In genomic region chr22:18156878-18157713, GRCh38 we compare ENCODE assay signal across 8 cellular contexts. TPM values are rescaled to one million over a fixed set of nuclear protein-coding genes. Genes with fewer than 3 reads are reported as not detected.
A peak's percentile ranks its signal among the peaks of the same experiment; 100 is the strongest.
DNase-seq lines count a peak whose midpoint lies in the region; ATAC-seq and TF ChIP-seq lines count a peak whose summit lies in the region.

No MANE protein-coding gene starts in this region.

- no peaks in the 10 kb centered on the region for H3K9me3 Mint-ChIP-seq in activated CD8-positive, alpha-beta memory T cell treated with anti-CD3 and anti-CD28 coated beads, Interleukin-2, amount 10 ng/mL, durations not matched to agents 7 days and 5 days (ENCODE audit: low read depth)

- H3K4me1 Mint-ChIP-seq in activated CD8-positive, alpha-beta memory T cell treated with anti-CD3 and anti-CD28 coated beads, Interleukin-2, amount 10 ng/mL, durations not matched to agents 7 days and 5 days = peaks cover 36% of the 10 kb centered on the region

- no peak for ATAC-seq in activated CD8-positive, alpha-beta memory T cell treated with anti-CD3 and anti-CD28 coated beads, Interleukin-2, amount 10 ng/mL, durations not matched to agents 7 days and 5 days
- ATAC-seq in lower lobe of right lung = peak; percentile 74 to 78
- ATAC-seq in GM21717 (IDR thresholded peaks at IDR 0.05; ENCODE audit: unreplicated experiment) = no peak

- H3K36me3 Mint-ChIP-seq in activated CD8-positive, alpha-beta memory T cell treated with anti-CD3 and anti-CD28 coated beads, Interleukin-2, amount 10 ng/mL, durations not matched to agents 7 days and 5 days = peaks cover 60% of the 10 kb centered on the region

- DNase-seq in activated CD8-positive, alpha-beta memory T cell treated with anti-CD3 and anti-CD28 coated beads for 24 hours = peak; percentile 69
- no peak for DNase-seq in activated CD8-positive, alpha-beta memory T cell treated with anti-CD3 and anti-CD28 coated beads, Interleukin-2, amount 10 ng/mL, durations not matched to agents 7 days and 5 days
- DNase-seq in NCI-H2029 (lab: John Stamatoyannopoulos, UW) (peak; percentile 59), ecto neural progenitor cell (ENCODE audit: low spot score) (peak; percentile 85), lower lobe of right lung (no peak)
- peak; percentile 15 for DNase-seq in stimulated activated CD8-positive, alpha-beta memory T cell treated with anti-CD3 and anti-CD28 coated beads, Interleukin-4, amount 100 ng/mL, for 24 hours (ENCODE audit: low read depth)

- no peaks in the 10 kb centered on the region for H3K9me3 ChIP-seq in lower lobe of right lung

- H3K27ac Mint-ChIP-seq in activated CD8-positive, alpha-beta memory T cell treated with anti-CD3 and anti-CD28 coated beads, Interleukin-2, amount 10 ng/mL, durations not matched to agents 7 days and 5 days = no peak overlapping the region

- no peaks in the 10 kb centered on the region for H3K27me3 Mint-ChIP-seq in activated CD8-positive, alpha-beta memory T cell treated with anti-CD3 and anti-CD28 coated beads, Interleukin-2, amount 10 ng/mL, durations not matched to agents 7 days and 5 days

- intact Hi-C loops in lower lobe of right lung (cut with DNase I) = no loop called here

- no peaks in the 10 kb centered on the region for H3K4me1 ChIP-seq in lower lobe of right lung

- TF ChIP-seq CTCF in VCaP (conservative IDR thresholded peaks at IDR 0.05) (peak; percentile 88), lower lobe of right lung (IDR thresholded peaks at IDR 0.05) (peak; percentile 54)

- H3K27me3 ChIP-seq in lower lobe of right lung (ENCODE audit: low read depth) = no peaks in the 10 kb centered on the region

- CTCF ChIA-PET in activated CD8-positive, alpha-beta memory T cell treated with anti-CD3 and anti-CD28 coated beads, Interleukin-2, amount 10 ng/mL, durations not matched to agents 7 days and 5 days (lab: Charles Lee) = no interaction called here

- no peak overlapping the region for H3K4me3 Mint-ChIP-seq in activated CD8-positive, alpha-beta memory T cell treated with anti-CD3 and anti-CD28 coated beads, Interleukin-2, amount 10 ng/mL, durations not matched to agents 7 days and 5 days

- no peak overlapping the region for H3K4me3 ChIP-seq in lower lobe of right lung

- H3K27ac ChIP-seq in VCaP = no peak overlapping the region
- H3K27ac ChIP-seq in lower lobe of right lung = no peak overlapping the region

- H3K36me3 ChIP-seq in lower lobe of right lung = peaks cover 10% of the 10 kb centered on the region

RNA-seq across cellular contexts. Expression of gene USP18, which starts 7.1 kb away (rescaled TPM):
- total RNA-seq in activated CD8-positive, alpha-beta memory T cell treated with anti-CD3 and anti-CD28 coated beads, Interleukin-2, amount 10 ng/mL, durations not matched to agents 7 days and 5 days = 100 to 1,000 TPM in 1 of 2 experiments, 10 to 100 TPM in 1; 72.3 to 121 TPM
- total RNA-seq in lower lobe of right lung = 13.4 TPM

RNA-seq across cellular contexts. Expression of gene TUBA8, which starts 46.5 kb away (rescaled TPM):
- 1 to 10 TPM in 1 of 2 experiments, under 1 TPM in 1; 0.42 to 1.7 TPM for total RNA-seq in activated CD8-positive, alpha-beta memory T cell treated with anti-CD3 and anti-CD28 coated beads, Interleukin-2, amount 10 ng/mL, durations not matched to agents 7 days and 5 days
- 1.3 TPM for total RNA-seq in lower lobe of right lung

Comparison
In these comparisons a context has a peak if more than half of its experiments do, and no peak if none do; other contexts are left out.
1. DNase-seq: peak in activated CD8-positive, alpha-beta memory T cell treated with anti-CD3 and anti-CD28 coated beads for 24 hours (single experiment), NCI-H2029 (single experiment), ecto neural progenitor cell (single experiment) and stimulated activated CD8-positive, alpha-beta memory T cell treated with anti-CD3 and anti-CD28 coated beads, Interleukin-4, amount 100 ng/mL, for 24 hours (single experiment); none in activated CD8-positive, alpha-beta memory T cell treated with anti-CD3 and anti-CD28 coated beads, Interleukin-2, amount 10 ng/mL, durations not matched to agents 7 days and 5 days (single experiment) and lower lobe of right lung (single experiment).
2. ATAC-seq: peak in lower lobe of right lung (2 of 2); none in activated CD8-positive, alpha-beta memory T cell treated with anti-CD3 and anti-CD28 coated beads, Interleukin-2, amount 10 ng/mL, durations not matched to agents 7 days and 5 days (single experiment) and GM21717 (single experiment).